18 cellular contexts compared by ENCODE assay signal in genomic region chr10:12414278-12414988, GRCh38.
A peak's percentile ranks its signal among the peaks of the same experiment; 100 is the strongest.
DNase-seq lines count a peak whose midpoint lies in the region; TF ChIP-seq lines count a peak whose summit lies in the region.
"Had no signal": no experiment of that assay in that cellular context is flagged by ENCODE, and none has a peak within 500 bp of the region (broad histone marks: within the 10 kb centered on the region; RNA-seq: fewer than 3 reads in every experiment).

No MANE protein-coding gene starts in this region.

- peak overlapping the region; percentile 46 to 70 (median 54) for H3K27ac Mint-ChIP-seq in nephron
- H3K27ac Mint-ChIP-seq: activated CD4-positive, alpha-beta T cell treated with anti-CD3 and anti-CD28 coated beads for 36 hours; CD4-positive, CD25-positive, alpha-beta regulatory T cell had no signal

- H3K4me3 ChIP-seq in SK-N-MC (peak overlapping the region; percentile 48), esophagus muscularis mucosa (peak overlapping the region in 2 of 4 donors; percentile 2 to 13), vagina (no peak overlapping the region)
- H3K4me3 ChIP-seq: coronary artery, GM23248, K562, Peyer's patch, prostate gland had no signal

- no peak for TF ChIP-seq CTCF in esophagus muscularis mucosa (IDR thresholded peaks at IDR 0.05)
- no peak for TF ChIP-seq CTCF in nephron (IDR thresholded peaks at IDR 0.05; ENCODE audit: unreplicated experiment in 3 of 3)
- TF ChIP-seq CTCF in vagina (IDR thresholded peaks at IDR 0.05) = no peak

- intact Hi-C loops in esophagus muscularis mucosa (cut with DNase I) (no loop called here), vagina (cut with DNase I) (no loop called here)

- H3K9ac ChIP-seq in SK-N-MC (ENCODE audit: insufficient read length) = no peak overlapping the region
- H3K9ac ChIP-seq: GM23248 had no signal

- WGBS in esophagus muscularis mucosa = 43% methylated on average over 9 of the region's 9 CpGs

- DNase-seq in SK-N-MC (ENCODE audit: low read depth, low spot score) (no peak), esophagus muscularis mucosa (ENCODE audit: extremely low spot score) (no peak), vagina (ENCODE audit: extremely low spot score in 2 of 2) (no peak), NCI-H2227 (lab: John Stamatoyannopoulos, UW; ENCODE audit: unreplicated experiment) (no peak), GM19238 (ENCODE audit: insufficient read length, low spot score) (no peak)
- no peak for DNase-seq in NK-92 treated with Interleukin-12 subunit alpha and Interleukin-12 subunit beta, amount 100 ng/mL, for 24 hours (lab: John Stamatoyannopoulos, UW)
- DNase-seq: activated CD4-positive, alpha-beta T cell treated with anti-CD3 and anti-CD28 coated beads for 36 hours; activated gamma-delta T cell treated with Interleukin-2 at 50 U/mL for 16 hours; CD4-positive, CD25-positive, alpha-beta regulatory T cell; effector memory CD8-positive, alpha-beta T cell; GM23248; NCI-H1436 treated with DMSO at 0.1 percent for 48 hours; NCI-H524; Peyer's patch had no signal

- H3K36me3 ChIP-seq in SK-N-MC (ENCODE audit: insufficient read depth, low read length) = no peaks in the 10 kb centered on the region
- no peaks in the 10 kb centered on the region for H3K36me3 ChIP-seq in esophagus muscularis mucosa
- H3K36me3 ChIP-seq in vagina = no peaks in the 10 kb centered on the region
- H3K36me3 ChIP-seq: Peyer's patch, prostate gland had no signal

- H3K4me3 Mint-ChIP-seq in nephron = peak overlapping the region in 2 of 3 experiments; percentile 22 to 48
- H3K4me3 Mint-ChIP-seq: activated CD4-positive, alpha-beta T cell treated with anti-CD3 and anti-CD28 coated beads for 36 hours; CD4-positive, CD25-positive, alpha-beta regulatory T cell; effector memory CD8-positive, alpha-beta T cell had no signal

- H3K27me3 Mint-ChIP-seq in nephron (ENCODE audit: low read depth) = no peaks in the 10 kb centered on the region
- H3K27me3 Mint-ChIP-seq: activated CD4-positive, alpha-beta T cell treated with anti-CD3 and anti-CD28 coated beads for 36 hours; CD4-positive, CD25-positive, alpha-beta regulatory T cell; effector memory CD8-positive, alpha-beta T cell had no signal

- no peaks in the 10 kb centered on the region for H3K9me3 ChIP-seq in SK-N-MC (ENCODE audit: low read depth, low read length)
- H3K9me3 ChIP-seq in esophagus muscularis mucosa = no peaks in the 10 kb centered on the region
- H3K9me3 ChIP-seq in vagina = no peaks in the 10 kb centered on the region
- H3K9me3 ChIP-seq: Peyer's patch, prostate gland had no signal

- peaks cover 3% of the 10 kb centered on the region for H3K9me3 Mint-ChIP-seq in nephron

- TF ChIP-seq POLR2A in esophagus muscularis mucosa (IDR thresholded peaks at IDR 0.05; ENCODE audit: low read depth) (no peak), vagina (IDR thresholded peaks at IDR 0.05) (no peak)

- TF ChIP-seq EP300 in esophagus muscularis mucosa (IDR thresholded peaks at IDR 0.05) = no peak

- H3K4me1 ChIP-seq in esophagus muscularis mucosa (peaks cover 8 to 51% (median 39%) of the 10 kb centered on the region in 4 donors), vagina (peaks cover 45% of the 10 kb centered on the region)
- H3K4me1 ChIP-seq: prostate gland had no signal

- H3K27me3 ChIP-seq in esophagus muscularis mucosa (no peaks in the 10 kb centered on the region), vagina (no peaks in the 10 kb centered on the region)
- H3K27me3 ChIP-seq: Peyer's patch had no signal

- H3K4me1 Mint-ChIP-seq in nephron = peaks cover 35% of the 10 kb centered on the region

- H3K27ac ChIP-seq in SK-N-MC (peak overlapping the region; percentile 82), esophagus muscularis mucosa (replicated peaks in 1 of 4) (peak overlapping the region; percentile 42 to 61 (median 47)), vagina (peak overlapping the region; percentile 36)
- H3K27ac ChIP-seq: coronary artery, GM23248, Peyer's patch, prostate gland had no signal

- H3K36me3 Mint-ChIP-seq in nephron (ENCODE audit: low read depth) = no peaks in the 10 kb centered on the region
